In genomic region chr12:53295891-53296219, GRCh38 we compare ENCODE assay signal across 8 cellular contexts. TPM values are rescaled to one million over a fixed set of nuclear protein-coding genes. Genes with fewer than 3 reads are reported as not detected.
A peak's percentile ranks its signal among the peaks of the same experiment; 100 is the strongest.
DNase-seq lines count a peak whose midpoint lies in the region; FAIRE-seq and TF ChIP-seq lines count a peak whose summit lies in the region.

No MANE protein-coding gene starts in this region.

- no peak for FAIRE-seq in GM12892 (lab: Jason Lieb, UNC)

- no peak for TF ChIP-seq POLR2A in GM12892 (IDR thresholded peaks at IDR 0.05; ENCODE audit: low read depth, low read length)

- H3K9ac ChIP-seq in mucosa of stomach (ENCODE audit: low read length): peak overlapping the region; percentile 96

- H3K36me3 ChIP-seq in KOPT-K1 (ENCODE audit: insufficient read depth, low read length): peaks cover 62% of the 10 kb centered on the region
- H3K36me3 ChIP-seq in mucosa of stomach (ENCODE audit: control insufficient read depth, insufficient read depth, low read length): no peaks in the 10 kb centered on the region

- TF ChIP-seq CTCF in 22Rv1 (IDR thresholded peaks at IDR 0.05) (no peak), choroid plexus epithelial cell (conservative IDR thresholded peaks at IDR 0.05; ENCODE audit: low read depth, low read length) (no peak)

- H3K9me3 ChIP-seq in KOPT-K1 (ENCODE audit: insufficient read depth, low read length, poor library complexity, severe bottlenecking) (no peaks in the 10 kb centered on the region), mucosa of stomach (ENCODE audit: control insufficient read depth, low read length) (no peaks in the 10 kb centered on the region)

- peak overlapping the region; percentile 95 for H3K4me3 ChIP-seq in choroid plexus epithelial cell (ENCODE audit: low read depth, low read length)
- peak overlapping the region; percentile 90 for H3K4me3 ChIP-seq in mucosa of stomach (ENCODE audit: low read length)

- H3K4me1 ChIP-seq in mucosa of stomach (ENCODE audit: control insufficient read depth, insufficient read depth, low read length): peaks cover 14% of the 10 kb centered on the region

- DNase-seq in choroid plexus epithelial cell (ENCODE audit: low read depth) (no peak), SK-N-DZ (ENCODE audit: low spot score) (no peak), GM12892 (ENCODE audit: insufficient read length) (no peak), EL (no peak), NCI-H1048 (lab: John Stamatoyannopoulos, UW) (no peak)

- no peaks in the 10 kb centered on the region for H3K27me3 ChIP-seq in mucosa of stomach (ENCODE audit: control insufficient read depth, insufficient read depth, low read length)

- H3K27ac ChIP-seq in 22Rv1: peak overlapping the region; percentile 76
- peak overlapping the region; percentile 75 for H3K27ac ChIP-seq in KOPT-K1 (ENCODE audit: low read depth, low read length, poor library complexity, severe bottlenecking)

RNA-seq across cellular contexts. Expression of gene PFDN5, which starts 0.5 kb away (rescaled TPM):
- polyA plus RNA-seq in SK-N-DZ (2014; cell fraction: cytosol; rRNA removed): 675 and 816 TPM in 2 replicates
- polyA plus RNA-seq in SK-N-DZ (2014; cell fraction: nucleus; rRNA removed): 822 and 978 TPM in 2 replicates
- 1,026 TPM for polyA plus RNA-seq in GM12892 (2012; ENCODE audit: missing spikeins)

RNA-seq across cellular contexts. Expression of gene MYG1, which starts 3.6 kb away (rescaled TPM):
- polyA plus RNA-seq in SK-N-DZ (2014; cell fraction: cytosol; rRNA removed): 99.9 and 106 TPM in 2 replicates
- 62.8 and 70.8 TPM in 2 replicates for polyA plus RNA-seq in SK-N-DZ (2014; cell fraction: nucleus; rRNA removed)
- 35.2 TPM for polyA plus RNA-seq in GM12892 (2012; ENCODE audit: missing spikeins)

RNA-seq across cellular contexts. Expression of gene AAAS, which starts 25.6 kb away (rescaled TPM):
- polyA plus RNA-seq in SK-N-DZ (2014; cell fraction: cytosol; rRNA removed): 147 and 171 TPM in 2 replicates
- 254 and 291 TPM in 2 replicates for polyA plus RNA-seq in SK-N-DZ (2014; cell fraction: nucleus; rRNA removed)
- 38.0 TPM for polyA plus RNA-seq in GM12892 (2012; ENCODE audit: missing spikeins)

RNA-seq across cellular contexts. Expression of gene ESPL1, which starts 27.8 kb away (rescaled TPM):
- 60.0 and 67.0 TPM in 2 replicates for polyA plus RNA-seq in SK-N-DZ (2014; cell fraction: cytosol; rRNA removed)
- polyA plus RNA-seq in SK-N-DZ (2014; cell fraction: nucleus; rRNA removed): 114 and 155 TPM in 2 replicates
- polyA plus RNA-seq in GM12892 (2012; ENCODE audit: missing spikeins): 12.5 TPM

RNA-seq across cellular contexts. Expression of gene SP7, which starts 40.3 kb away (rescaled TPM):
- polyA plus RNA-seq in SK-N-DZ (2014; cell fraction: cytosol; rRNA removed): 0.35 and 1.1 TPM in 2 replicates
- polyA plus RNA-seq in SK-N-DZ (2014; cell fraction: nucleus; rRNA removed): 0.11 and 0.94 TPM in 2 replicates
- not detected for polyA plus RNA-seq in GM12892 (2012; ENCODE audit: missing spikeins)
